ENCODE assay signal across 8 cellular contexts in genomic region chr18:11733031-11733430, GRCh38. TPM values are rescaled to one million over a fixed set of nuclear protein-coding genes. Genes with fewer than 3 reads are reported as not detected.
A peak's percentile ranks its signal among the peaks of the same experiment; 100 is the strongest.
DNase-seq lines count a peak whose midpoint lies in the region; ATAC-seq and TF ChIP-seq lines count a peak whose summit lies in the region.

No MANE protein-coding gene starts in this region.

- TF ChIP-seq EP300 in sigmoid colon (IDR thresholded peaks at IDR 0.05) = no peak

- no peak for TF ChIP-seq POLR2A in sigmoid colon (IDR thresholded peaks at IDR 0.05)

- ATAC-seq in HG03025 (IDR thresholded peaks at IDR 0.05; ENCODE audit: low FRiP score, unreplicated experiment) = no peak

- H3K9me3 ChIP-seq in right atrium auricular region (no peaks in the 10 kb centered on the region), sigmoid colon (no peaks in the 10 kb centered on the region)

- H3K27ac ChIP-seq in right atrium auricular region (no peak overlapping the region), sigmoid colon (no peak overlapping the region)

- H3K4me3 ChIP-seq in LNCaP clone FGC (ENCODE audit: low read depth, low read length) (peak overlapping the region; percentile 33), right atrium auricular region (peak overlapping the region in 1 of 2 donors; percentile 32), sigmoid colon (peak overlapping the region in 3 of 4 donors; percentile 24 to 34 (median 26))

- H3K27me3 ChIP-seq in right atrium auricular region = no peaks in the 10 kb centered on the region
- peaks cover 0 to 4% (median 0%) of the 10 kb centered on the region in 3 donors for H3K27me3 ChIP-seq in sigmoid colon

- H3K36me3 ChIP-seq in right atrium auricular region (no peaks in the 10 kb centered on the region), sigmoid colon (no peaks in the 10 kb centered on the region)

- TF ChIP-seq CTCF in LNCaP clone FGC (IDR thresholded peaks at IDR 0.05; ENCODE audit: control insufficient read depth, extremely low read depth, insufficient read depth) (peak; percentile 82), right atrium auricular region (IDR thresholded peaks at IDR 0.05) (peak; percentile 79 to 96), sigmoid colon (IDR thresholded peaks at IDR 0.05) (peak; percentile 41 to 91 (median 69))

- intact Hi-C loops in sigmoid colon (cut with DNase I) = loop anchor here (1.0 to 5.0 kb wide), 4 partner anchors 76 to 306 kb away; partner anchors contain the start of genes CHMP1B and MPPE1

- no peaks in the 10 kb centered on the region for H3K4me1 ChIP-seq in right atrium auricular region
- peaks cover 0 to 7% (median 0%) of the 10 kb centered on the region in 4 donors for H3K4me1 ChIP-seq in sigmoid colon

- 10 to 12% methylated on average over 17 of the region's 17 CpGs for WGBS in sigmoid colon, 2 donors

- DNase-seq in SIG-M5 treated with dmso at 0.1 percent for 504 hours (lab: John Stamatoyannopoulos, UW; ENCODE audit: unreplicated experiment) (peak; percentile 56), SIG-M5 (lab: John Stamatoyannopoulos, UW) (no peak), LNCaP clone FGC (ENCODE audit: low read depth) (no peak), T follicular helper cell (ENCODE audit: low read depth) (peak; percentile 44), amniotic epithelial cell (ENCODE audit: low read depth) (peak; percentile 39), right atrium auricular region (ENCODE audit: low spot score) (peak; percentile 79), sigmoid colon (peak; percentile 88)

RNA-seq across cellular contexts. Expression of gene GNAL, which starts 44.0 kb away (rescaled TPM):
- total RNA-seq in right atrium auricular region = 1 to 10 TPM; 2.7 to 4.4 TPM
- 10 to 100 TPM; 13.2 to 25.1 (median 19.9) TPM for total RNA-seq in sigmoid colon
- 1 to 10 TPM in 1 of 3 donors, under 1 TPM in 2; 0.46 to 3.4 (median 0.60) TPM for polyA plus RNA-seq in sigmoid colon

Comparison
In these comparisons a context has a peak if more than half of its experiments do, and no peak if none do; other contexts are left out.
1. DNase-seq: peak in SIG-M5 treated with dmso at 0.1 percent for 504 hours (single experiment), T follicular helper cell (single experiment), amniotic epithelial cell (single experiment), right atrium auricular region (single experiment) and sigmoid colon (single experiment); none in SIG-M5 (single experiment) and LNCaP clone FGC (single experiment).
2. Peak in every context shown above with its lines, with median percentiles within 50 percentile points of each other: CTCF ChIP-seq.